8 cellular contexts compared by ENCODE assay signal in the genomic region with DNA sequence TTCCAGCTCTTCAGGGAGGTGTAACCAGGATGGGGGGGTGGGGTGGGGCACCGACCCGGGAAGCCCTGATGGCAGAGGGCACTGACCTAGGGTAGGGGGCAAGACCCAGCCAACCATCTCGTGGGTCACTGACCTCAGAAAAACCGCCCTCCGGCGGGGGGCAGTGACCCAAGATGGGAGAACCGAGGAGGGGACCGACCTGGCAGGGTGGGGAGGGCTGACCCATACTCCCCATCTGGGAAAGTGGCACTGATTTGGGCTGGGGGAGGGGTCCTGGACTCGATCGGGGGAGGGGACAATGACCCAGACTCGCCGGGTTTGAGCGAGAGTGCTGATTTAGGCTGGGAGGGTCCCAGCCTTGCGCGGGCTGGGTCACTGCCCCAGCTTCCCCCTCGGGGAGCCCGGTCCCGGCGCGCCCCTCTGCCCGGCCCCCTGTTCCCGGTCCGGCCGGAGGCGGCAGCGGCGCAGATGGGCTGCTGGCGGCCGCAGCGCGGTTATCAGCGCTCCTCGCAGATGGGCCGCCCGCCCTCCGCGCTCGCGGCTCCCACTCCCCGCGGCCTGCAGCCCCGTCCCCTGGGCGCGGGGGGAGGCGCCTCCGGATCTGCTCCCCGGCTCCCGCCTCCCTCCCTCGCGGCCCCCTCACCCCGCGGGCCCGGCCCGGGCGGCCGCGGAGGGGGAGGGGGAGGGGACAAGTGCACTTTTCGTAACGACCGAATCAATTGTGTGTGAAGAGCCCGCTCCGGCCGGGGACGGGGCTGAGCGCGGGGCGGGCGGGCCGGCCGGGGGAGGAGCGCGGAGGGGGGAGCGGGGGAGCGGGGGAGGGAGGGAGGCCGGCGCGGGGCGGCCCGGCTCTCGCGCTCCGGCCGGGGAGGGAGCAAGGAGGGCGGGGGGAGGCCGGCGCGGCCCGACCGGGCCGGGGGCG. TPM values are rescaled to one million over a fixed set of nuclear protein-coding genes. Genes with fewer than 3 reads are reported as not detected.
DNase-seq lines count a peak whose midpoint lies in the region; ATAC-seq and TF ChIP-seq lines count a peak whose summit lies in the region.

No MANE protein-coding gene starts in this region.

- H3K9ac ChIP-seq in GM23248 = no peak overlapping the region
- H3K9ac ChIP-seq in neural progenitor cell = no peak overlapping the region

- in situ Hi-C loops in GM23248 (cut with MboI) = no loop called here

- WGBS in GM23248 (ENCODE audit: low coverage in 1 of 2, low lambda C conversion rate in 2 of 2, missing lambda C conversion rate in 2 of 2), 2 experiments = 9 to 17% methylated on average over 22 to 74 of the region's 91 CpGs
- 7 to 16% methylated on average over 25 to 90 of the region's 91 CpGs for WGBS in esophagus, 2 donors

- H3K4me2 ChIP-seq in GM23248 (ENCODE audit: unreplicated experiment) = peak overlapping the region; percentile 44
- H3K4me2 ChIP-seq in neural progenitor cell = peak overlapping the region; percentile 97

- peaks cover 2% of the 10 kb centered on the region for H3K9me3 Mint-ChIP-seq in neural progenitor cell

- ATAC-seq in HG02610 (IDR thresholded peaks at IDR 0.05; ENCODE audit: unreplicated experiment) = no peak
- no peak for ATAC-seq in GM18520 (IDR thresholded peaks at IDR 0.05; ENCODE audit: unreplicated experiment)

- no peaks in the 10 kb centered on the region for H3K79me2 ChIP-seq in GM23248 (ENCODE audit: insufficient read depth)
- H3K79me2 ChIP-seq in neural progenitor cell (ENCODE audit: low read depth) = no peaks in the 10 kb centered on the region

- H3K9me3 ChIP-seq in A673 (ENCODE audit: low read depth, low read length, poor library complexity, severe bottlenecking) = no peaks in the 10 kb centered on the region
- H3K9me3 ChIP-seq in GM23248 (ENCODE audit: low read depth) = no peaks in the 10 kb centered on the region
- H3K9me3 ChIP-seq in esophagus (ENCODE audit: control insufficient read depth in 2 of 2, insufficient read depth in 1 of 2, low read depth in 1 of 2, low read length in 1 of 2) = no peaks in the 10 kb centered on the region
- no peaks in the 10 kb centered on the region for H3K9me3 ChIP-seq in neural progenitor cell (ENCODE audit: low read depth)

- H3K27ac ChIP-seq in A673 (ENCODE audit: low read depth, low read length, poor library complexity, severe bottlenecking) (no peak overlapping the region), GM23248 (no peak overlapping the region), esophagus (ENCODE audit: low read depth in 2 of 2, low read length in 1 of 2) (peak overlapping the region in 1 of 2 donors; percentile 16), neural progenitor cell (no peak overlapping the region)

- H3K4me1 ChIP-seq in A673 (ENCODE audit: insufficient read depth, low read length, poor library complexity, severe bottlenecking) = no peaks in the 10 kb centered on the region
- H3K4me1 ChIP-seq in GM23248 (ENCODE audit: insufficient read depth) = no peaks in the 10 kb centered on the region
- peaks cover 0 to 3% of the 10 kb centered on the region in 2 donors for H3K4me1 ChIP-seq in esophagus (ENCODE audit: control insufficient read depth in 2 of 2, insufficient read depth in 2 of 2, low read length in 1 of 2)
- H3K4me1 ChIP-seq in neural progenitor cell = peaks cover 28% of the 10 kb centered on the region

- BruUV-seq in A673 (replicated peaks; lab: Mats Ljungman, UMichigan) = no TSS peak

- CTCF ChIA-PET in A673 (lab: Charles Lee) = no interaction called here

- H3K36me3 Mint-ChIP-seq in neural progenitor cell = no peaks in the 10 kb centered on the region

- H4K20me1 ChIP-seq in GM23248 (ENCODE audit: insufficient read depth) = no peaks in the 10 kb centered on the region
- H4K20me1 ChIP-seq in neural progenitor cell (ENCODE audit: low read depth) = peaks cover 3% of the 10 kb centered on the region

- intact Hi-C loops in A673 (cut with micrococcal nuclease; ENCODE audit: unreplicated experiment) = no loop called here

- H3K9me2 ChIP-seq in GM23248 (ENCODE audit: insufficient read depth) = no peaks in the 10 kb centered on the region

- no peak for TF ChIP-seq CTCF in A673 (conservative IDR thresholded peaks at IDR 0.05; ENCODE audit: low read depth, low read length)
- TF ChIP-seq CTCF in neural progenitor cell (IDR thresholded peaks at IDR 0.05) = no peak

- no peak for DNase-seq in A673 (ENCODE audit: low spot score)
- peak; percentile 48 for DNase-seq in GM23248
- peak; percentile 11 for DNase-seq in activated CD4-positive, alpha-beta T cell treated with anti-CD3 and anti-CD28 coated beads, Interleukin-2, amount 50 U/mL, for 1 hour
- DNase-seq in neural progenitor cell (ENCODE audit: low spot score) = peak; percentile 85
- DNase-seq in AML-193 (lab: John Stamatoyannopoulos, UW) = no peak

- H3K36me3 ChIP-seq in A673 (ENCODE audit: insufficient read depth, low read length, poor library complexity, severe bottlenecking) = no peaks in the 10 kb centered on the region
- H3K36me3 ChIP-seq in GM23248 (ENCODE audit: low read depth) = no peaks in the 10 kb centered on the region
- no peaks in the 10 kb centered on the region for H3K36me3 ChIP-seq in esophagus (ENCODE audit: control insufficient read depth in 2 of 2, insufficient read depth in 2 of 2, low read length in 1 of 2)
- H3K36me3 ChIP-seq in neural progenitor cell = no peaks in the 10 kb centered on the region

- H3F3A ChIP-seq in GM23248 (ENCODE audit: insufficient read depth) = peaks cover 12% of the 10 kb centered on the region; the same call in 1 of the 2 replicates
- H3F3A ChIP-seq in neural progenitor cell (ENCODE audit: low read depth) = peaks cover 59% of the 10 kb centered on the region

- peak overlapping the region; percentile 75 for H3K4me3 Mint-ChIP-seq in neural progenitor cell

- H3K27me3 ChIP-seq in A673 (replicated peaks; ENCODE audit: insufficient read depth, low read depth, low read length, poor library complexity) = peaks cover 33% of the 10 kb centered on the region
- H3K27me3 ChIP-seq in GM23248 (replicated peaks; ENCODE audit: insufficient read depth) = no peaks in the 10 kb centered on the region; the same call in 1 of the 2 replicates
- H3K27me3 ChIP-seq in esophagus (ENCODE audit: control insufficient read depth in 1 of 2, insufficient read depth in 2 of 2, low read length in 2 of 2) = peaks cover 0 to 4% of the 10 kb centered on the region in 2 donors
- H3K27me3 ChIP-seq in neural progenitor cell = peaks cover 37% of the 10 kb centered on the region

- H3K4me1 Mint-ChIP-seq in neural progenitor cell = peaks cover 39% of the 10 kb centered on the region

- peak overlapping the region; percentile 38 for H3K4me3 ChIP-seq in A673 (ENCODE audit: low read depth, low read length, poor library complexity, severe bottlenecking)
- H3K4me3 ChIP-seq in GM23248 = peak overlapping the region; percentile 74
- H3K4me3 ChIP-seq in esophagus (ENCODE audit: low read depth in 1 of 2, low read length in 2 of 2) = peak overlapping the region; percentile 34 to 56
- peak overlapping the region; percentile 68 for H3K4me3 ChIP-seq in neural progenitor cell

- POLR2A ChIA-PET in A673 (lab: Charles Lee; ENCODE audit: low non-redundant PET) = no interaction called here

- no peak overlapping the region for H2AFZ ChIP-seq in GM23248
- no peak overlapping the region for H2AFZ ChIP-seq in neural progenitor cell (replicated peaks)

- peaks cover 32% of the 10 kb centered on the region for H3K27me3 Mint-ChIP-seq in neural progenitor cell (ENCODE audit: insufficient read depth, low read depth)

- H3K27ac Mint-ChIP-seq in neural progenitor cell = no peak overlapping the region

RNA-seq across cellular contexts. Expression of a gene that starts 2.2 kb away (rescaled TPM):
- 1.4 and 3.2 TPM in 2 replicates for total RNA-seq in A673 (2021)
- 5.2 and 8.7 TPM in 2 replicates for total RNA-seq in GM23248 (2014; rRNA removed; shearing (Covaris generic))
- polyA plus RNA-seq in GM23248 (2016; fragmentation: Nextera tagmentation; extraction: Ambion mirVana) = 7.9 and 8.3 TPM in 2 replicates
- 1 to 10 TPM; 1.1 to 1.2 TPM for polyA plus RNA-seq in esophagus
- total RNA-seq in neural progenitor cell (ENCODE audit: low replicate concordance) = 11.9 and 25.6 TPM in 2 replicates

Comparison
In these comparisons a context has a peak if more than half of its experiments do, and no peak if none do; other contexts are left out.
1. DNase-seq: peak in GM23248 (single experiment), activated CD4-positive, alpha-beta T cell treated with anti-CD3 and anti-CD28 coated beads, Interleukin-2, amount 50 U/mL, for 1 hour (single experiment) and neural progenitor cell (single experiment); none in A673 (single experiment) and AML-193 (0 of 2).
2. Peak in every context shown above with its lines, with median percentiles within 50 percentile points of each other: H3K4me3 ChIP-seq.